Comparison of ENCODE assay signal across 8 cellular contexts in the genomic region with DNA sequence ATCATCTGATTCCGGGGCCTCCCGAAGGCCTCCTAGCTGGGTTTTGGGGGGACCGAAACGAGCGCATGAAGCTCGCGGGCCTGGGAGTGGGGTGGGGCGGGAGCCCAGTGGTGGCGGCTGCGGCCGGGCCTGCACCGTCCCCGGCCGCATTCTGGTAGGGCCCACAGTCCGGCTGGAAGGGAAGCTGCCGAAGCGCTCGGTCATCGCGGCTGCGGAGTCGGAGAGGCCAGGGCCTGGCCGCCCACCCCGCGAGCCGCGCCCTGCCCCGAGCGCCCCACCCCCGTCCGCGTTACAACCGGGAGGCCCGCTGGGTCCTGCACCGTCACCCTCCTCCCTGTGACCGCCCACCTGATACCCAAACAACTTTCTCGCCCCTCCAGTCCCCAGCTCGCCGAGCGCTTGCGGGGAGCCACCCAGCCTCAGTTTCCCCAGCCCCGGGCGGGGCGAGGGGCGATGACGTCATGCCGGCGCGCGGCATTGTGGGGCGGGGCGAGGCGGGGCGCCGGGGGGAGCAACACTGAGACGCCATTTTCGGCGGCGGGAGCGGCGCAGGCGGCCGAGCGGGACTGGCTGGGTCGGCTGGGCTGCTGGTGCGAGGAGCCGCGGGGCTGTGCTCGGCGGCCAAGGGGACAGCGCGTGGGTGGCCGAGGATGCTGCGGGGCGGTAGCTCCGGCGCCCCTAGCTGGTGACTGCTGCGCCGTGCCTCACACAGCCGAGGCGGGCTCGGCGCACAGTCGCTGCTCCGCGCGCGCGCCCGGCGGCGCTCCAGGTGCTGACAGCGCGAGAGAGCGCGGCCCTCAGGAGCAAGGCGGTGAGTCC. TPM values are rescaled to one million over a fixed set of nuclear protein-coding genes. Genes with fewer than 3 reads are reported as not detected.
DNase-seq lines count a peak whose midpoint lies in the region; ATAC-seq, FAIRE-seq and TF ChIP-seq lines count a peak whose summit lies in the region.

KLC1 (plus strand) TSS at position 528 of the 819 bp plus-strand sequence. CDS start 25,354 bp downstream, outside the sequence.

- intact Hi-C loops in CD14-positive monocyte (cut with micrococcal nuclease), result loop anchor here (2.0 to 5.0 kb wide), 3 partner anchors 66 to 88 kb away; partner anchors contain the start of genes BAG5 (in 2 of the 2), COA8 (in 2 of the 2), XRCC3 (in 1 of the 2) and ZFYVE21 (in 1 of the 2)
- intact Hi-C loops in activated T-helper 2 cell treated with anti-CD3 and anti-CD28 coated beads, Interferon-gamma antibody, Interleukin-2, Interleukin-4, amounts not matched to agents 10 μg/mL and 5 μg/mL and 100 μg/mL, durations not matched to agents 14 hours and 24 hours and 36 hours (cut with micrococcal nuclease), result loop anchor here (1.0 to 10.0 kb wide), 3 partner anchors 67 to 293 kb away; partner anchors contain the start of genes BAG5, COA8, XRCC3 and ZFYVE21

- H3K36me3 Mint-ChIP-seq in CD14-positive monocyte, result peaks cover 8 to 20% of the 10 kb centered on the region in 2 donors
- H3K36me3 Mint-ChIP-seq in activated T-helper 2 cell treated with anti-CD3 and anti-CD28 coated beads, Interferon-gamma antibody, Interleukin-2, Interleukin-4, amounts not matched to agents 10 μg/mL and 5 μg/mL and 100 μg/mL, durations not matched to agents 14 hours and 24 hours and 36 hours (ENCODE audit: low read depth), result peaks cover 8% of the 10 kb centered on the region
- no peaks in the 10 kb centered on the region for H3K36me3 Mint-ChIP-seq in natural killer cell treated with Interleukin-12 subunit alpha and Interleukin-12 subunit beta and Interleukin-15 and Interleukin-18, amount 100 ng/mL, for 72 hours

- H3K27me3 Mint-ChIP-seq in CD14-positive monocyte (ENCODE audit: low read depth in 3 of 3), result peaks cover 7 to 25% (median 14%) of the 10 kb centered on the region in 3 donors
- H3K27me3 Mint-ChIP-seq in activated T-helper 2 cell treated with anti-CD3 and anti-CD28 coated beads, Interferon-gamma antibody, Interleukin-2, Interleukin-4, amounts not matched to agents 10 μg/mL and 5 μg/mL and 100 μg/mL, durations not matched to agents 14 hours and 24 hours and 36 hours (ENCODE audit: low read depth), result no peaks in the 10 kb centered on the region
- no peaks in the 10 kb centered on the region for H3K27me3 Mint-ChIP-seq in natural killer cell treated with Interleukin-12 subunit alpha and Interleukin-12 subunit beta and Interleukin-15 and Interleukin-18, amount 100 ng/mL, for 72 hours

- no peak for FAIRE-seq in RCC 7860 (lab: Jason Lieb, UNC)

- peak within 1 kb of the TSS; percentile 91 to 97 (median 95) for H3K27ac Mint-ChIP-seq in CD14-positive monocyte
- peak within 1 kb of the TSS; percentile 86 for H3K27ac Mint-ChIP-seq in activated T-helper 2 cell treated with anti-CD3 and anti-CD28 coated beads, Interferon-gamma antibody, Interleukin-2, Interleukin-4, amounts not matched to agents 10 μg/mL and 5 μg/mL and 100 μg/mL, durations not matched to agents 14 hours and 24 hours and 36 hours
- H3K27ac Mint-ChIP-seq in natural killer cell treated with Interleukin-12 subunit alpha and Interleukin-12 subunit beta and Interleukin-15 and Interleukin-18, amount 100 ng/mL, for 72 hours, result peak within 1 kb of the TSS; percentile 68 to 82

- H3K4me3 Mint-ChIP-seq in CD14-positive monocyte, result peak within 1 kb of the TSS; percentile 85 to 92
- peak within 1 kb of the TSS; percentile 86 for H3K4me3 Mint-ChIP-seq in activated T-helper 2 cell treated with anti-CD3 and anti-CD28 coated beads, Interferon-gamma antibody, Interleukin-2, Interleukin-4, amounts not matched to agents 10 μg/mL and 5 μg/mL and 100 μg/mL, durations not matched to agents 14 hours and 24 hours and 36 hours (ENCODE audit: low read depth)
- peak within 1 kb of the TSS; percentile 85 for H3K4me3 Mint-ChIP-seq in natural killer cell treated with Interleukin-12 subunit alpha and Interleukin-12 subunit beta and Interleukin-15 and Interleukin-18, amount 100 ng/mL, for 72 hours

- H3K9me3 Mint-ChIP-seq in CD14-positive monocyte, result no peaks in the 10 kb centered on the region
- no peaks in the 10 kb centered on the region for H3K9me3 Mint-ChIP-seq in activated T-helper 2 cell treated with anti-CD3 and anti-CD28 coated beads, Interferon-gamma antibody, Interleukin-2, Interleukin-4, amounts not matched to agents 10 μg/mL and 5 μg/mL and 100 μg/mL, durations not matched to agents 14 hours and 24 hours and 36 hours
- H3K9me3 Mint-ChIP-seq in natural killer cell treated with Interleukin-12 subunit alpha and Interleukin-12 subunit beta and Interleukin-15 and Interleukin-18, amount 100 ng/mL, for 72 hours, result no peaks in the 10 kb centered on the region

- peaks cover 45% of the 10 kb centered on the region for H3K4me1 Mint-ChIP-seq in CD14-positive monocyte
- peaks cover 26% of the 10 kb centered on the region for H3K4me1 Mint-ChIP-seq in activated T-helper 2 cell treated with anti-CD3 and anti-CD28 coated beads, Interferon-gamma antibody, Interleukin-2, Interleukin-4, amounts not matched to agents 10 μg/mL and 5 μg/mL and 100 μg/mL, durations not matched to agents 14 hours and 24 hours and 36 hours (ENCODE audit: low read depth)
- peaks cover 22 to 26% of the 10 kb centered on the region in 2 donors for H3K4me1 Mint-ChIP-seq in natural killer cell treated with Interleukin-12 subunit alpha and Interleukin-12 subunit beta and Interleukin-15 and Interleukin-18, amount 100 ng/mL, for 72 hours (ENCODE audit: low read depth in 2 of 2)

- peak; percentile 70 for DNase-seq in CD14-positive monocyte (ENCODE audit: low spot score)
- DNase-seq in GM19240 (ENCODE audit: insufficient read length, low spot score), result peak; percentile 57
- DNase-seq in RCC 7860 (ENCODE audit: low spot score), result peak; percentile 21
- peak; percentile 78 for DNase-seq in activated T-helper 2 cell treated with anti-CD3 and anti-CD28 coated beads, Interferon-gamma antibody, Interleukin-2, Interleukin-4, amounts not matched to agents 10 μg/mL and 5 μg/mL and 100 μg/mL, durations not matched to agents 14 hours and 24 hours and 36 hours (ENCODE audit: low spot score)
- DNase-seq in fibroblast of peridontal ligament (ENCODE audit: extremely low read depth), result peak; percentile 56
- DNase-seq in natural killer cell treated with Interleukin-12 subunit alpha and Interleukin-12 subunit beta and Interleukin-15 and Interleukin-18, amount 100 ng/mL, for 72 hours (ENCODE audit: low spot score), result peak; percentile 85
- DNase-seq in stimulated activated naive CD4-positive, alpha-beta T cell treated with Interleukin-2 at 50 U/mL for 16 hours (lab: John Stamatoyannopoulos, UW), result peak; percentile 80

- no peak for TF ChIP-seq CTCF in CD14-positive monocyte (IDR thresholded peaks at IDR 0.05)

- peak; percentile 62 for ATAC-seq in HG03520 (IDR thresholded peaks at IDR 0.05; ENCODE audit: unreplicated experiment)
- ATAC-seq in natural killer cell treated with Interleukin-12 subunit alpha and Interleukin-12 subunit beta and Interleukin-15 and Interleukin-18, amount 100 ng/mL, for 72 hours, result peak; percentile 85 to 92

RNA-seq across cellular contexts. Expression of gene KLC1, which starts in this region (rescaled TPM):
- 10 to 100 TPM; 41.5 to 46.6 TPM for polyA plus RNA-seq in CD14-positive monocyte
- 161 and 169 TPM in 2 replicates for total RNA-seq in activated T-helper 2 cell treated with anti-CD3 and anti-CD28 coated beads, Interferon-gamma antibody, Interleukin-2, Interleukin-4, amounts not matched to agents 10 μg/mL and 5 μg/mL and 100 μg/mL, durations not matched to agents 14 hours and 24 hours and 36 hours
- 100 to 1,000 TPM; 150 to 189 TPM for total RNA-seq in natural killer cell treated with Interleukin-12 subunit alpha and Interleukin-12 subunit beta and Interleukin-15 and Interleukin-18, amount 100 ng/mL, for 72 hours

Comparison
In these comparisons a context has a peak if more than half of its experiments do, and no peak if none do; other contexts are left out.
1. Peak in every context shown above with its lines: DNase-seq and ATAC-seq.
2. DNase-seq: peak in every context shown above with its lines; median percentile 85 in natural killer cell treated with Interleukin-12 subunit alpha and Interleukin-12 subunit beta and Interleukin-15 and Interleukin-18, amount 100 ng/mL, for 72 hours; 80 in stimulated activated naive CD4-positive, alpha-beta T cell treated with Interleukin-2 at 50 U/mL for 16 hours; 78 in activated T-helper 2 cell treated with anti-CD3 and anti-CD28 coated beads, Interferon-gamma antibody, Interleukin-2, Interleukin-4, amounts not matched to agents 10 μg/mL and 5 μg/mL and 100 μg/mL, durations not matched to agents 14 hours and 24 hours and 36 hours; 70 in CD14-positive monocyte; 57 in GM19240; 56 in fibroblast of peridontal ligament; 21 in RCC 7860.